Comparison of ENCODE assay signal across 10 cellular contexts in genomic region chr4:141352775-141353544, GRCh38.
DNase-seq lines count a peak whose midpoint lies in the region; ATAC-seq, FAIRE-seq and TF ChIP-seq lines count a peak whose summit lies in the region.
"Had no signal": no experiment of that assay in that cellular context is flagged by ENCODE, and none has a peak within 500 bp of the region (broad histone marks: within the 10 kb centered on the region; RNA-seq: fewer than 3 reads in every experiment).

No MANE protein-coding gene starts in this region.

- DNase-seq in HepG2 (ENCODE audit: low spot score): no peak
- DNase-seq in adipocyte (ENCODE audit: low read depth): peak; percentile 29
- DNase-seq in iris pigment epithelial cell (ENCODE audit: low read depth): peak; percentile 84
- DNase-seq in activated naive CD4-positive, alpha-beta T cell treated with Interleukin-2 at 50 U/mL for 16 hours: no peak
- DNase-seq in 8988T: no peak
- no peak for DNase-seq in kidney
- DNase-seq: activated CD4-positive, CD25-positive, alpha-beta regulatory T cell; CD4-positive, CD25-positive, alpha-beta regulatory T cell had no signal

- H3K27me3 ChIP-seq in liver (ENCODE audit: control insufficient read depth in 4 of 4, insufficient read depth in 4 of 4, low read length in 3 of 4): no peaks in the 10 kb centered on the region
- no peaks in the 10 kb centered on the region for H3K27me3 ChIP-seq in HepG2 (ENCODE audit: control insufficient read depth in 1 of 2, insufficient read depth in 2 of 2, low read length in 2 of 2)
- H3K27me3 ChIP-seq in adipocyte (replicated peaks; ENCODE audit: control insufficient read depth, insufficient read depth, low read length): no peaks in the 10 kb centered on the region

- no peaks in the 10 kb centered on the region for H3K79me2 ChIP-seq in HepG2 (ENCODE audit: insufficient read depth, low read length)

- FAIRE-seq in HepG2 (lab: Jason Lieb, UNC) (no peak), kidney (lab: Jason Lieb, UNC) (no peak)

- no peak for TF ChIP-seq POLR2A in HepG2 (IDR thresholded peaks at IDR 0.05; ENCODE audit: insufficient read depth in 1 of 2, low read depth in 2 of 2, low read length in 2 of 2)

- no peaks in the 10 kb centered on the region for H4K20me1 ChIP-seq in HepG2 (ENCODE audit: insufficient read depth, low read length)

- in situ Hi-C loops in HepG2 (cut with HindIII; ENCODE audit: extremely low pct_ligation_motif_present, low pct_unique_long_range_greater_than_20kb): no loop called here

- WGBS in liver: 43% methylated on average over 5 of the region's 5 CpGs
- WGBS in HepG2 (ENCODE audit: low lambda C conversion rate): 0% methylated on average over 5 of the region's 5 CpGs

- H3K9me3 ChIP-seq in liver (ENCODE audit: control insufficient read depth in 4 of 4, low read length in 3 of 4) (no peaks in the 10 kb centered on the region), HepG2 (ENCODE audit: low read length) (no peaks in the 10 kb centered on the region), adipocyte (ENCODE audit: control insufficient read depth, low read length) (no peaks in the 10 kb centered on the region), kidney (ENCODE audit: control insufficient read depth in 1 of 2, low read length in 2 of 2) (no peaks in the 10 kb centered on the region)

- H3K4me3 ChIP-seq in liver (ENCODE audit: low read depth in 1 of 3, low read length in 3 of 3) (no peak overlapping the region), HepG2 (replicated peaks in 1 of 3; ENCODE audit: insufficient read depth in 1 of 3, low read depth in 2 of 3, low read length in 3 of 3) (no peak overlapping the region), adipocyte (ENCODE audit: low read length) (no peak overlapping the region), kidney (ENCODE audit: low read length in 2 of 2) (no peak overlapping the region)

- no peak overlapping the region for H3K4me2 ChIP-seq in HepG2 (ENCODE audit: low read depth, low read length)

- CTCF ChIA-PET in HepG2 (lab: Yijun Ruan, JAX; ENCODE audit: low intra/inter-chr PET ratio, low total read pairs): no interaction called here

- H3K9ac ChIP-seq in liver (ENCODE audit: low read depth in 1 of 2, low read length in 2 of 2) (no peak overlapping the region), HepG2 (ENCODE audit: insufficient read depth, low read depth, low read length) (no peak overlapping the region), adipocyte (ENCODE audit: low read length) (peak overlapping the region; percentile 13), kidney (ENCODE audit: low read length in 2 of 2) (no peak overlapping the region)

- H3K4me1 ChIP-seq in liver (ENCODE audit: control insufficient read depth in 4 of 4, insufficient read depth in 4 of 4, low read length in 3 of 4) (peaks cover 6 to 28% (median 14%) of the 10 kb centered on the region in 4 donors), HepG2 (ENCODE audit: insufficient read depth, low read length) (no peaks in the 10 kb centered on the region), adipocyte (ENCODE audit: control insufficient read depth, insufficient read depth, low read length) (peaks cover 16% of the 10 kb centered on the region), kidney (ENCODE audit: control insufficient read depth in 1 of 2, insufficient read depth in 1 of 2, low read depth in 1 of 2, low read length in 2 of 2) (peaks cover 4 to 8% of the 10 kb centered on the region in 2 donors)

- TF ChIP-seq CTCF in liver (IDR thresholded peaks at IDR 0.05; ENCODE audit: low read depth, low read length, missing input control): no peak
- no peak for TF ChIP-seq CTCF in HepG2 (CRISPR knock-in tag; IDR thresholded peaks at IDR 0.05)
- TF ChIP-seq CTCF in kidney (IDR thresholded peaks at IDR 0.05; ENCODE audit: borderline replicate concordance, extremely low read depth, insufficient read depth): no peak

- BruUV-seq in HepG2 (replicated peaks; lab: Mats Ljungman, UMichigan): no TSS peak

- TF ChIP-seq EP300 in HepG2 (IDR thresholded peaks at IDR 0.05; ENCODE audit: low read depth in 2 of 2, low read length in 2 of 2): no peak
- TF ChIP-seq EP300 in HepG2 (CRISPR knock-in tag; IDR thresholded peaks at IDR 0.05; ENCODE audit: borderline replicate concordance): no peak

- H2AFZ ChIP-seq in HepG2 (ENCODE audit: low read length): no peak overlapping the region

- H3K36me3 ChIP-seq in liver (ENCODE audit: control insufficient read depth in 4 of 4, insufficient read depth in 3 of 4, low read depth in 1 of 4, low read length in 3 of 4) (no peaks in the 10 kb centered on the region), HepG2 (replicated peaks in 1 of 2; ENCODE audit: control insufficient read depth in 1 of 2, insufficient read depth in 2 of 2, low read length in 2 of 2) (no peaks in the 10 kb centered on the region), adipocyte (ENCODE audit: control insufficient read depth, insufficient read depth, low read length, severe bottlenecking) (no peaks in the 10 kb centered on the region), kidney (ENCODE audit: control insufficient read depth in 1 of 2, insufficient read depth in 2 of 2, low read length in 2 of 2) (no peaks in the 10 kb centered on the region)

- TF ChIP-seq RAD21 in liver (IDR thresholded peaks at IDR 0.05) (no peak), HepG2 (CRISPR knock-in tag; IDR thresholded peaks at IDR 0.05) (no peak)

- POLR2A ChIA-PET in HepG2 (lab: Yijun Ruan, JAX): no interaction called here

- H3K27ac ChIP-seq in liver (ENCODE audit: low read depth in 1 of 2, low read length in 2 of 2) (no peak overlapping the region), HepG2 (ENCODE audit: extremely low read length, insufficient read depth, low read length) (no peak overlapping the region), kidney (ENCODE audit: low read depth in 2 of 2, low read length in 2 of 2) (no peak overlapping the region)

- intact Hi-C loops in HepG2 (cut with micrococcal nuclease; ENCODE audit: unreplicated experiment): no loop called here
- intact Hi-C loops in kidney (cut with DNase I): no loop called here

- ATAC-seq in HepG2: no peak
- ATAC-seq in HG03342 (IDR thresholded peaks at IDR 0.05; ENCODE audit: unreplicated experiment): no peak

TF ChIP-seq in liver, 16 proteins besides CTCF, POLR2A, EP300 and RAD21:
- TF ChIP-seq YY1 (IDR thresholded peaks at IDR 0.05) (peak; percentile 16), HNF4G (IDR thresholded peaks at IDR 0.05) (no peak)

TF ChIP-seq in HepG2, 621 proteins besides CTCF, POLR2A, EP300 and RAD21:
- no peak for TF ChIP-seq CHD2 (IDR thresholded peaks at IDR 0.05; ENCODE audit: low read depth, low read length)
- TF ChIP-seq ELF4 (CRISPR knock-in tag; IDR thresholded peaks at IDR 0.05; ENCODE audit: borderline replicate concordance): no peak
- TF ChIP-seq RCOR2 (CRISPR knock-in tag; IDR thresholded peaks at IDR 0.05): no peak
- no peak for TF ChIP-seq TBX3 (IDR thresholded peaks at IDR 0.05; ENCODE audit: borderline replicate concordance)
- no peak for TF ChIP-seq ZNF282 (IDR thresholded peaks at IDR 0.05; ENCODE audit: partially characterized antibody)
- no peak for TF ChIP-seq ZNF562 (CRISPR knock-in tag; IDR thresholded peaks at IDR 0.05; ENCODE audit: borderline replicate concordance)
- TF ChIP-seq MAFK (conservative IDR thresholded peaks at IDR 0.05 in 1 of 2, IDR thresholded peaks at IDR 0.05 in 1 of 2; ENCODE audit: low read length in 2 of 2): no peak
- no peak for TF ChIP-seq ZNF205 (CRISPR knock-in tag; IDR thresholded peaks at IDR 0.05)
- TF ChIP-seq SP5 (CRISPR knock-in tag; IDR thresholded peaks at IDR 0.05; ENCODE audit: borderline replicate concordance, low read depth): no peak
- TF ChIP-seq FOXP4 (CRISPR knock-in tag; IDR thresholded peaks at IDR 0.05): no peak
- no peak for TF ChIP-seq ZBTB49 (CRISPR knock-in tag; IDR thresholded peaks at IDR 0.05; ENCODE audit: borderline replicate concordance)

Comparison
In these comparisons a context has a peak if more than half of its experiments do, and no peak if none do; other contexts are left out.
1. DNase-seq: peak in adipocyte (single experiment) and iris pigment epithelial cell (single experiment); none in HepG2 (single experiment), activated naive CD4-positive, alpha-beta T cell treated with Interleukin-2 at 50 U/mL for 16 hours (single experiment), 8988T (single experiment) and kidney (single experiment).